In the genomic region with DNA sequence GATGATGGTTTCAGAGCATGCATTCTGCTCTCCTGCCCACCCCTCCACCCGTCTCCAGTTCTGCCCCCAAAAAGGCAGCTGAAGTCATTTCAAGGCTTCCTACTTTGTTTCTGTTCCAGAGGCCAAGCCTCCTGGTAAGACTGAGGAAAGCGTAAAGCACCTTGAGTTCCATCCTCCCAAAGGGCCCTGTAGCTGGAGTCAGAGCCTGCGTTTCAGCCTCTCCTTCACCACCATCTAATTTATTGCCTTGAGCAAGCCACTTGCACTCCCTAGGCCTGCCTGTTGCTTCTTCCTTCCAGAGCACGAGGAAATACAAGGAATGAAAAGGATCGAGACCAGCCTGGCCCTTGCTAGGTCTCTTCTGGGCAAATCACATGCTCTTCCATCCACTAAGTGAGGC, we compare ENCODE assay signal across 23 cellular contexts.
A peak's percentile ranks its signal among the peaks of the same experiment; 100 is the strongest.
DNase-seq lines count a peak whose midpoint lies in the region; FAIRE-seq and TF ChIP-seq lines count a peak whose summit lies in the region.
"Had no signal": no experiment of that assay in that cellular context is flagged by ENCODE, and none has a peak within 500 bp of the region (broad histone marks: within the 10 kb centered on the region; RNA-seq: fewer than 3 reads in every experiment).

No MANE protein-coding gene starts in this region.

- H3K4me1 Mint-ChIP-seq in endodermal cell: peaks cover 20% of the 10 kb centered on the region

- H2BK5ac ChIP-seq in H1 (ENCODE audit: low read depth, low read length) (no peak overlapping the region), mesendoderm (ENCODE audit: low read length) (peak overlapping the region; percentile 47)

- peak overlapping the region; percentile 23; the same call in 1 of the 2 replicates for H2BK12ac ChIP-seq in H1 (ENCODE audit: low read depth, low read length)

- no peak overlapping the region for H3K23ac ChIP-seq in H1 (ENCODE audit: insufficient read length)
- no peak overlapping the region for H3K23ac ChIP-seq in mesendoderm (ENCODE audit: low read length)

- H4K91ac ChIP-seq in H1 (replicated peaks; ENCODE audit: insufficient read length, low read length): no peak overlapping the region

- no peaks in the 10 kb centered on the region for H3K79me2 ChIP-seq in H1 (ENCODE audit: control insufficient read depth in 1 of 2, insufficient read depth in 2 of 2, low read length in 2 of 2)
- H3K79me2 ChIP-seq in mesendoderm (ENCODE audit: control insufficient read depth, insufficient read depth, low read length): no peaks in the 10 kb centered on the region
- H3K79me2 ChIP-seq in Karpas-422 (ENCODE audit: low read length): no peaks in the 10 kb centered on the region

- FAIRE-seq in H1 (lab: Jason Lieb, UNC): no peak
- FAIRE-seq: A204.1, G401.6, GM12891, GM19239 had no signal

- H3K36me3 ChIP-seq in H1 (ENCODE audit: control insufficient read depth in 2 of 4, insufficient read depth in 4 of 4, low read length in 3 of 4) (no peaks in the 10 kb centered on the region), mesendoderm (ENCODE audit: control insufficient read depth, insufficient read depth, low read length) (no peaks in the 10 kb centered on the region), endodermal cell (ENCODE audit: control insufficient read depth, insufficient read depth, low read length) (no peaks in the 10 kb centered on the region), Karpas-422 (ENCODE audit: insufficient read depth, low read length) (no peaks in the 10 kb centered on the region)
- H3K36me3 ChIP-seq: BE2C, BLaER1 had no signal

- no peak overlapping the region for H2BK20ac ChIP-seq in H1 (ENCODE audit: low read length)

- POLR2A ChIA-PET in H1 (lab: Charles Lee; ENCODE audit: partially characterized antibody): no interaction called here

- no peaks in the 10 kb centered on the region; the same call in 1 of the 2 replicates for H3K23me2 ChIP-seq in H1 (ENCODE audit: low read depth, low read length)

- TF ChIP-seq CTCF in H1 (IDR thresholded peaks at IDR 0.05; ENCODE audit: control extremely low read depth in 1 of 3, insufficient read depth in 1 of 3, low read depth in 1 of 3, low read length in 3 of 3): no peak
- TF ChIP-seq CTCF in endodermal cell (conservative IDR thresholded peaks at IDR 0.05): no peak

- no peak overlapping the region for H4K8ac ChIP-seq in H1 (ENCODE audit: extremely low read depth, insufficient read depth, low read length)
- no peak overlapping the region for H4K8ac ChIP-seq in mesendoderm (ENCODE audit: low read depth, low read length)

- no peaks in the 10 kb centered on the region for H3K79me1 ChIP-seq in H1 (ENCODE audit: low read depth, low read length)
- no peaks in the 10 kb centered on the region for H3K79me1 ChIP-seq in mesendoderm (ENCODE audit: low read length)

- H3K56ac ChIP-seq in H1 (replicated peaks; ENCODE audit: insufficient read length, low read depth, low read length): no peak overlapping the region
- H3K56ac ChIP-seq in mesendoderm (ENCODE audit: low read length): peak overlapping the region; percentile 30

- no peaks in the 10 kb centered on the region for H3K9me3 Mint-ChIP-seq in endodermal cell
- H3K9me3 Mint-ChIP-seq: CD8-positive, alpha-beta memory T cell had no signal

- no peaks in the 10 kb centered on the region for H3K9me2 ChIP-seq in Karpas-422 (replicated peaks; ENCODE audit: insufficient read depth, low read length)

- H2AK5ac ChIP-seq in H1 (ENCODE audit: low read depth, low read length): no peak overlapping the region
- no peak overlapping the region for H2AK5ac ChIP-seq in mesendoderm (ENCODE audit: low read length)

- H3K4me3 ChIP-seq in H1 (ENCODE audit: extremely low read depth in 1 of 4, insufficient read depth in 2 of 4, low read depth in 3 of 4, low read length in 4 of 4): no peak overlapping the region
- H3K4me3 ChIP-seq in mesendoderm (ENCODE audit: low read length): no peak overlapping the region
- H3K4me3 ChIP-seq in endodermal cell (ENCODE audit: low read length): no peak overlapping the region
- H3K4me3 ChIP-seq in Karpas-422 (ENCODE audit: low read length): no peak overlapping the region
- H3K4me3 ChIP-seq: BLaER1 had no signal

- TF ChIP-seq POLR2A in H1 (IDR thresholded peaks at IDR 0.05; ENCODE audit: control extremely low read depth in 1 of 2, low read depth in 2 of 2, low read length in 2 of 2): no peak

- H3K9me3 ChIP-seq in H1 (ENCODE audit: insufficient read depth in 2 of 2, low read depth in 1 of 2, low read length in 1 of 2): no peaks in the 10 kb centered on the region
- H3K9me3 ChIP-seq in endodermal cell (ENCODE audit: control insufficient read depth, low read length): no peaks in the 10 kb centered on the region
- H3K9me3 ChIP-seq in Karpas-422 (ENCODE audit: low read length): no peaks in the 10 kb centered on the region
- H3K9me3 ChIP-seq: BE2C, BLaER1 had no signal

- H2AFZ ChIP-seq in H1 (ENCODE audit: low read length) (no peak overlapping the region), Karpas-422 (ENCODE audit: low read length) (no peak overlapping the region)

- no peak for TF ChIP-seq EP300 in H1 (IDR thresholded peaks at IDR 0.05; ENCODE audit: borderline replicate concordance in 1 of 2, low read depth in 2 of 2, low read length in 2 of 2)

- peaks cover 45% of the 10 kb centered on the region for H3K27me3 Mint-ChIP-seq in endodermal cell (ENCODE audit: insufficient read depth)

- H3K4me1 ChIP-seq in H1 (replicated peaks in 1 of 4; ENCODE audit: control insufficient read depth in 3 of 4, insufficient read depth in 4 of 4, low read length in 3 of 4) (peaks cover 0 to 6% (median 2%) of the 10 kb centered on the region in 4 experiments; a peak in 5 of 7 replicates), mesendoderm (ENCODE audit: control insufficient read depth, low read depth, low read length) (peaks cover 13% of the 10 kb centered on the region), endodermal cell (ENCODE audit: control insufficient read depth, insufficient read depth, low read length) (no peaks in the 10 kb centered on the region), Karpas-422 (ENCODE audit: low read length) (no peaks in the 10 kb centered on the region)
- H3K4me1 ChIP-seq: BE2C, BLaER1 had no signal

- CTCF ChIA-PET in H1 (lab: Charles Lee; ENCODE audit: partially characterized antibody): interaction anchor here (1.8 kb wide), 2 partner anchors 21 to 25 kb away, joined by 4 to 6 read pairs; no protein-coding TSS in a partner anchor

- no peak overlapping the region for H3K4ac ChIP-seq in H1 (replicated peaks; ENCODE audit: insufficient read length, low read depth, low read length)
- H3K4ac ChIP-seq in mesendoderm (ENCODE audit: low read depth, low read length): no peak overlapping the region

- H3K27me3 ChIP-seq in H1 (replicated peaks in 1 of 4; ENCODE audit: control insufficient read depth in 3 of 4, extremely low read depth in 1 of 4, insufficient read depth in 3 of 4, low read length in 3 of 4) (peaks cover 0 to 6% (median 4%) of the 10 kb centered on the region in 4 experiments; a peak in 3 of 7 replicates), mesendoderm (ENCODE audit: insufficient read depth, low read length, poor library complexity) (no peaks in the 10 kb centered on the region), endodermal cell (ENCODE audit: control insufficient read depth, insufficient read depth, low read length, poor library complexity, severe bottlenecking) (peaks cover 5% of the 10 kb centered on the region), Karpas-422 (ENCODE audit: low read length) (no peaks in the 10 kb centered on the region)
- H3K27me3 ChIP-seq: BE2C, BLaER1 had no signal

- no peak overlapping the region for H3K27ac ChIP-seq in H1 (ENCODE audit: low read depth, low read length)
- H3K27ac ChIP-seq in mesendoderm (ENCODE audit: low read depth, low read length): no peak overlapping the region
- H3K27ac ChIP-seq in endodermal cell (ENCODE audit: low read depth, low read length): no peak overlapping the region
- no peak overlapping the region for H3K27ac ChIP-seq in Karpas-422 (ENCODE audit: low read length)
- H3K27ac ChIP-seq: BLaER1 had no signal

- H4K5ac ChIP-seq in H1 (ENCODE audit: insufficient read length, low read depth, low read length): no peak overlapping the region
- H4K5ac ChIP-seq in mesendoderm (ENCODE audit: low read length): no peak overlapping the region

- DNase-seq in H1 (ENCODE audit: low read depth in 1 of 2, low spot score in 2 of 2) (no peak), mesendoderm (no peak), endodermal cell (no peak), Karpas-422 (no peak)
- no peak for DNase-seq in activated naive CD4-positive, alpha-beta T cell treated with anti-CD3 and anti-CD28 coated beads, Interleukin-2, amount 50 U/mL, for 16 hours
- DNase-seq: 8988T; ACHN; BE2C; C1 segment of cervical spinal cord; CD4-positive, alpha-beta memory T cell; CD4-positive, CD25-positive, alpha-beta regulatory T cell; CD8-positive, alpha-beta memory T cell; COR-L47; DMS 273 treated with DMSO at 0.1 percent for 48 hours; DMS153; DMS79 treated with DMSO at 0.1 percent for 48 hours; GF-D8 had no signal

- no peak overlapping the region for H3K4me3 Mint-ChIP-seq in endodermal cell
- H3K4me3 Mint-ChIP-seq: CD14-positive monocyte; CD4-positive, alpha-beta memory T cell; CD4-positive, CD25-positive, alpha-beta regulatory T cell; CD8-positive, alpha-beta memory T cell had no signal

- no peak overlapping the region for H3K27ac Mint-ChIP-seq in endodermal cell
- H3K27ac Mint-ChIP-seq: CD4-positive, alpha-beta memory T cell; CD4-positive, CD25-positive, alpha-beta regulatory T cell had no signal

- 0 out of 2 replicates have a peak overlapping the region, but pooled peaks have one; percentile 82 for H2BK15ac ChIP-seq in H1 (ENCODE audit: low read length)
- no peak overlapping the region for H2BK15ac ChIP-seq in mesendoderm (replicated peaks; ENCODE audit: low read depth)

- TF ChIP-seq RAD21 in H1 (IDR thresholded peaks at IDR 0.05 in 1 of 2, conservative IDR thresholded peaks at IDR 0.05 in 1 of 2; ENCODE audit: low read depth in 2 of 2, low read length in 2 of 2): no peak

- H3K14ac ChIP-seq in H1 (ENCODE audit: insufficient read length): no peak overlapping the region

- WGBS in H1 (ENCODE audit: extremely low coverage in 1 of 2, insufficient coverage in 1 of 2, insufficient read length in 1 of 2, insufficient replicate concordance in 2 of 2, low coverage in 1 of 2, low lambda C conversion rate in 2 of 2, missing lambda C conversion rate in 1 of 2), 2 experiments: 83% methylated on average over 5 of the region's 5 CpGs; no CpG with 5 or more reads in 1 of the 2 experiments
- no CpG with 5 or more reads among the region's 5 CpGs for WGBS in mesendoderm (ENCODE audit: extremely low coverage, insufficient coverage, low lambda C conversion rate)
- 92% methylated on average over 2 to 5 of the region's 5 CpGs for WGBS in endodermal cell (ENCODE audit: insufficient coverage in 1 of 2, insufficient read length in 1 of 2), 2 experiments

- H3K9ac ChIP-seq in H1 (replicated peaks in 1 of 4; ENCODE audit: extremely low read depth in 1 of 4, low read depth in 3 of 4, low read length in 3 of 4) (no peak overlapping the region), mesendoderm (ENCODE audit: low read length) (no peak overlapping the region), endodermal cell (ENCODE audit: extremely low read depth, low read length, poor library complexity, severe bottlenecking) (no peak overlapping the region), Karpas-422 (ENCODE audit: low read length) (no peak overlapping the region)
- H3K9ac ChIP-seq: BLaER1 had no signal

- no peak overlapping the region for H3K18ac ChIP-seq in H1 (ENCODE audit: extremely low read depth, low read length)
- no peak overlapping the region for H3K18ac ChIP-seq in mesendoderm (ENCODE audit: low read length)

- no peak overlapping the region for H2BK120ac ChIP-seq in H1 (replicated peaks; ENCODE audit: low read depth, low read length)
- H2BK120ac ChIP-seq in mesendoderm (ENCODE audit: low read depth, low read length): no peak overlapping the region

- H3K36me3 Mint-ChIP-seq in endodermal cell (ENCODE audit: low read depth): no peaks in the 10 kb centered on the region
- H3K36me3 Mint-ChIP-seq: CD14-positive monocyte; CD4-positive, alpha-beta memory T cell; CD4-positive, CD25-positive, alpha-beta regulatory T cell; CD8-positive, alpha-beta memory T cell had no signal

- no peak overlapping the region for H3K4me2 ChIP-seq in H1 (ENCODE audit: insufficient read depth in 1 of 2, low read depth in 2 of 2, low read length in 2 of 2)
- no peak overlapping the region for H3K4me2 ChIP-seq in mesendoderm (ENCODE audit: low read length)
- H3K4me2 ChIP-seq in Karpas-422 (ENCODE audit: low read depth, low read length, poor library complexity, severe bottlenecking): no peak overlapping the region
- H3K4me2 ChIP-seq: BLaER1 had no signal

- H4K20me1 ChIP-seq in H1 (replicated peaks in 1 of 2; ENCODE audit: control insufficient read depth in 1 of 2, insufficient read depth in 2 of 2, low read length in 2 of 2): no peaks in the 10 kb centered on the region
- no peaks in the 10 kb centered on the region for H4K20me1 ChIP-seq in Karpas-422 (ENCODE audit: insufficient read depth, low read depth, low read length)
- H4K20me1 ChIP-seq: BLaER1 had no signal
